Comparison of ENCODE assay signal across 20 cellular contexts in genomic region chr12:2722806-2723205, GRCh38.
DNase-seq lines count a peak whose midpoint lies in the region; ATAC-seq and TF ChIP-seq lines count a peak whose summit lies in the region.
"Had no signal": no experiment of that assay in that cellular context is flagged by ENCODE, and none has a peak within 500 bp of the region (broad histone marks: within the 10 kb centered on the region; RNA-seq: fewer than 3 reads in every experiment).

No MANE protein-coding gene starts in this region.

- H3K79me2 ChIP-seq in GM23248 (ENCODE audit: insufficient read depth) = no peaks in the 10 kb centered on the region

- 70 to 79% methylated on average over 1 of the region's 1 CpG for WGBS in GM23248 (ENCODE audit: low coverage in 1 of 2, low lambda C conversion rate in 2 of 2, missing lambda C conversion rate in 2 of 2), 2 experiments
- WGBS in body of pancreas, 2 donors = 29 to 33% methylated on average over 1 of the region's 1 CpG

- H3K4me1 ChIP-seq in BLaER1 = peaks cover 21% of the 10 kb centered on the region
- no peaks in the 10 kb centered on the region for H3K4me1 ChIP-seq in GM23248 (ENCODE audit: insufficient read depth)
- peaks cover 7% of the 10 kb centered on the region for H3K4me1 ChIP-seq in body of pancreas
- H3K4me1 ChIP-seq: right atrium auricular region, upper lobe of left lung had no signal

- no peak for TF ChIP-seq CTCF in body of pancreas (IDR thresholded peaks at IDR 0.05)

- no peaks in the 10 kb centered on the region for H3F3A ChIP-seq in GM23248 (ENCODE audit: insufficient read depth)

- H3K36me3 ChIP-seq in BLaER1 = no peaks in the 10 kb centered on the region
- no peaks in the 10 kb centered on the region for H3K36me3 ChIP-seq in GM23248 (ENCODE audit: low read depth)
- H3K36me3 ChIP-seq in body of pancreas (replicated peaks in 1 of 2; ENCODE audit: insufficient read depth in 1 of 2, low read depth in 2 of 2) = no peaks in the 10 kb centered on the region
- H3K36me3 ChIP-seq: right atrium auricular region, upper lobe of left lung had no signal

- H3K27ac ChIP-seq in BLaER1 (no peak overlapping the region), GM23248 (no peak overlapping the region), body of pancreas (no peak overlapping the region)
- H3K27ac ChIP-seq: right atrium auricular region, RWPE1, SK-N-MC, upper lobe of left lung had no signal

- H3K9ac ChIP-seq in BLaER1 = no peak overlapping the region
- H3K9ac ChIP-seq in GM23248 = no peak overlapping the region

- no peak overlapping the region for H2AFZ ChIP-seq in GM23248

- H3K4me2 ChIP-seq in BLaER1 (peak overlapping the region; percentile 48), GM23248 (ENCODE audit: unreplicated experiment) (no peak overlapping the region)

- in situ Hi-C loops in GM23248 (cut with MboI) = no loop called here

- peak; percentile 25 for DNase-seq in GM23248
- DNase-seq in body of pancreas = peak; percentile 43 to 69 (median 67)
- DNase-seq in renal cortical epithelial cell (ENCODE audit: low read depth) = peak; percentile 38
- no peak for DNase-seq in EL
- no peak for DNase-seq in NCI-H2029 treated with DMSO at 0.1 percent for 48 hours (lab: John Stamatoyannopoulos, UW)
- DNase-seq: activated CD4-positive, alpha-beta T cell treated with anti-CD3 and anti-CD28 coated beads, Interleukin-2, amount 50 U/mL, for 4 hours; activated naive CD4-positive, alpha-beta T cell treated with anti-CD3 and anti-CD28 coated beads, Interleukin-2, amount 50 U/mL, for 16 hours; CD4-positive, CD25-positive, alpha-beta regulatory T cell; central memory CD4-positive, alpha-beta T cell; mucosa of descending colon; NCI-H1092 treated with DMSO at 0.1 percent for 48 hours; NCI-H1930; NCI-H345; stimulated activated CD4-positive, alpha-beta T cell treated with anti-CD3 and anti-CD28 coated beads, Interleukin-2, amount 100 ng/mL, for 24 hours; upper lobe of left lung had no signal

- H3K27me3 ChIP-seq in BLaER1 (no peaks in the 10 kb centered on the region), GM23248 (replicated peaks; ENCODE audit: insufficient read depth) (peaks cover 55% of the 10 kb centered on the region), body of pancreas (no peaks in the 10 kb centered on the region)
- H3K27me3 ChIP-seq: right atrium auricular region, upper lobe of left lung had no signal

- ATAC-seq in body of pancreas (peak; percentile 86), HG02642 (IDR thresholded peaks at IDR 0.05; ENCODE audit: poor library complexity, unreplicated experiment) (no peak)
- ATAC-seq: mucosa of descending colon had no signal

- H3K9me2 ChIP-seq in GM23248 (ENCODE audit: insufficient read depth) = no peaks in the 10 kb centered on the region

- H4K20me1 ChIP-seq in BLaER1 (no peaks in the 10 kb centered on the region), GM23248 (ENCODE audit: insufficient read depth) (no peaks in the 10 kb centered on the region)

- intact Hi-C loops in body of pancreas (cut with DNase I) = no loop called here

- H3K4me3 ChIP-seq in BLaER1 = no peak overlapping the region
- no peak overlapping the region for H3K4me3 ChIP-seq in GM23248
- no peak overlapping the region for H3K4me3 ChIP-seq in body of pancreas
- H3K4me3 ChIP-seq: mucosa of descending colon, right atrium auricular region, SK-N-MC, upper lobe of left lung had no signal

- TF ChIP-seq POLR2A in body of pancreas (IDR thresholded peaks at IDR 0.05) = no peak

- H3K9me3 ChIP-seq in BLaER1 (no peaks in the 10 kb centered on the region), GM23248 (ENCODE audit: low read depth) (no peaks in the 10 kb centered on the region), body of pancreas (no peaks in the 10 kb centered on the region)
- H3K9me3 ChIP-seq: mucosa of descending colon, right atrium auricular region, upper lobe of left lung had no signal

Comparison
In these comparisons a context has a peak if more than half of its experiments do, and no peak if none do; other contexts are left out.
1. DNase-seq: peak in GM23248 (single experiment), body of pancreas (4 of 4) and renal cortical epithelial cell (single experiment); none in EL (single experiment) and NCI-H2029 treated with DMSO at 0.1 percent for 48 hours (single experiment).